In the genomic region with DNA sequence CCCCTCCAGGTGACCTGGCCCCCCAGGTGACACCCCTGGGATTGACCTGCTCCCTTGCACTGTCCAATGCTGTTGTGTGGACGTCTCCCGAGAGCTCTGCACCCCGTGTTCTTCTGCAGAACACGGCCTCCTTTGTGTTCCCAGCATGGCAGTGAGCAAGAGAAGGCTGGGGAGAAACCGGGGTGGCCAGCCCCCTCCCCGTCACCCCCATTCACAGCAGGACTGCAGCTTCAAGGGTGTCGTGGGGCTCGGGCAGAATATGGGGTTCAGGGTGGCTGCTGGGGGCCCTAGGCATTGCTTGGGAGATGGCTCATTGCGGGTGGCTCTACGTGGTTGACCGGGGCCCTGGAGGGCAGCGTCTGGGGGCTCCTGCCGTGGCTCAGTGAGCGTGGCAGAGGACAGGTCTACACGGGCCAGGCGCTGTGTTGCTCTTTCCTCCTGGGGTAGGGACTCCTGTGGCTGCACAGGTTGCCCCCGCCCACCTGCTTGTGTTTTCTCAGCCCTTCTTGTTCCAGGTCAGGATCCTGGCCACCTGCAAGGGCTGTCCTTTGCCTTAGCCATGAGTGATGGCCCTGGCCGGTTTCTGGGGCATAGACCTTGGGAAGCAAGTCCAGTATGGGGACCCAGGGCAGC, we compare ENCODE assay signal across 1 cellular context.
A peak's percentile ranks its signal among the peaks of the same experiment; 100 is the strongest.
TF ChIP-seq lines count a peak whose summit lies in the region.

No MANE protein-coding gene starts in this region.

TF ChIP-seq in K562, 482 proteins besides CTCF, POLR2A, EP300 and RAD21:
- TF ChIP-seq HNRNPLL (IDR thresholded peaks at IDR 0.05; ENCODE audit: low read depth, low read length, poor library complexity, severe bottlenecking) (no peak), XRCC5 (IDR thresholded peaks at IDR 0.05; ENCODE audit: low read depth, low read length) (no peak), ZNF263 (CRISPR knock-in tag; IDR thresholded peaks at IDR 0.05; ENCODE audit: borderline replicate concordance) (no peak), RBM22 (IDR thresholded peaks at IDR 0.05; ENCODE audit: low read depth, low read length, poor library complexity, severe bottlenecking) (peak; percentile 7), PRMT5 (CRISPR knock-in tag; IDR thresholded peaks at IDR 0.05) (no peak), MIER1 (IDR thresholded peaks at IDR 0.05; ENCODE audit: low read depth) (no peak), DIDO1 (tag; IDR thresholded peaks at IDR 0.05; ENCODE audit: low read depth) (no peak), RBM39 (optimal IDR thresholded peaks at IDR 0.05; ENCODE audit: low read depth, low read length) (no peak), SAFB2 (IDR thresholded peaks at IDR 0.05; ENCODE audit: borderline replicate concordance, low read depth, low read length, severe bottlenecking) (no peak), ZSCAN29 (IDR thresholded peaks at IDR 0.05) (peak; percentile 20; the same call in 1 of the 2 replicates), MECOM (CRISPR knock-in tag; IDR thresholded peaks at IDR 0.05) (no peak), ILF3 (IDR thresholded peaks at IDR 0.05; ENCODE audit: borderline replicate concordance) (no peak), ELF1 (tag; IDR thresholded peaks at IDR 0.05) (no peak), TCF7 (IDR thresholded peaks at IDR 0.05; ENCODE audit: borderline replicate concordance) (no peak), POLR2G (IDR thresholded peaks at IDR 0.05; ENCODE audit: low read depth, low read length) (peak; percentile 75), ZNF707 (CRISPR knock-in tag; conservative IDR thresholded peaks at IDR 0.05) (no peak), NFE2L1 (tag; IDR thresholded peaks at IDR 0.05; ENCODE audit: borderline replicate concordance, low read depth) (no peak)
- TF ChIP-seq, protein P1, sequence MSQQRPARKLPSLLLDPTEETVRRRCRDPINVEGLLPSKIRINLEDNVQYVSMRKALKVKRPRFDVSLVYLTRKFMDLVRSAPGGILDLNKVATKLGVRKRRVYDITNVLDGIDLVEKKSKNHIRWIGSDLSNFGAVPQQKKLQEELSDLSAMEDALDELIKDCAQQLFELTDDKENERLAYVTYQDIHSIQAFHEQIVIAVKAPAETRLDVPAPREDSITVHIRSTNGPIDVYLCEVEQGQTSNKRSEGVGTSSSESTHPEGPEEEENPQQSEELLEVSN (IDR thresholded peaks at IDR 0.05; ENCODE audit: borderline replicate concordance in 1 of 2, extremely low read depth in 1 of 2, insufficient read depth in 1 of 2, insufficient read length in 1 of 2, low read depth in 1 of 2, low read length in 1 of 2, poor library complexity in 1 of 2, severe bottlenecking in 1 of 2) = no peak
- TF ChIP-seq, protein P2, sequence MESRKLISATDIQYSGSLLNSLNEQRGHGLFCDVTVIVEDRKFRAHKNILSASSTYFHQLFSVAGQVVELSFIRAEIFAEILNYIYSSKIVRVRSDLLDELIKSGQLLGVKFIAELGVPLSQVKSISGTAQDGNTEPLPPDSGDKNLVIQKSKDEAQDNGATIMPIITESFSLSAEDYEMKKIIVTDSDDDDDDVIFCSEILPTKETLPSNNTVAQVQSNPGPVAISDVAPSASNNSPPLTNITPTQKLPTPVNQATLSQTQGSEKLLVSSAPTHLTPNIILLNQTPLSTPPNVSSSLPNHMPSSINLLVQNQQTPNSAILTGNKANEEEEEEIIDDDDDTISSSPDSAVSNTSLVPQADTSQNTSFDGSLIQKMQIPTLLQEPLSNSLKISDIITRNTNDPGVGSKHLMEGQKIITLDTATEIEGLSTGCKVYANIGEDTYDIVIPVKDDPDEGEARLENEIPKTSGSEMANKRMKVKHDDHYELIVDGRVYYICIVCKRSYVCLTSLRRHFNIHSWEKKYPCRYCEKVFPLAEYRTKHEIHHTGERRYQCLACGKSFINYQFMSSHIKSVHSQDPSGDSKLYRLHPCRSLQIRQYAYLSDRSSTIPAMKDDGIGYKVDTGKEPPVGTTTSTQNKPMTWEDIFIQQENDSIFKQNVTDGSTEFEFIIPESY (CRISPR knock-in tag; IDR thresholded peaks at IDR 0.05) = no peak
- TF ChIP-seq, protein P3, sequence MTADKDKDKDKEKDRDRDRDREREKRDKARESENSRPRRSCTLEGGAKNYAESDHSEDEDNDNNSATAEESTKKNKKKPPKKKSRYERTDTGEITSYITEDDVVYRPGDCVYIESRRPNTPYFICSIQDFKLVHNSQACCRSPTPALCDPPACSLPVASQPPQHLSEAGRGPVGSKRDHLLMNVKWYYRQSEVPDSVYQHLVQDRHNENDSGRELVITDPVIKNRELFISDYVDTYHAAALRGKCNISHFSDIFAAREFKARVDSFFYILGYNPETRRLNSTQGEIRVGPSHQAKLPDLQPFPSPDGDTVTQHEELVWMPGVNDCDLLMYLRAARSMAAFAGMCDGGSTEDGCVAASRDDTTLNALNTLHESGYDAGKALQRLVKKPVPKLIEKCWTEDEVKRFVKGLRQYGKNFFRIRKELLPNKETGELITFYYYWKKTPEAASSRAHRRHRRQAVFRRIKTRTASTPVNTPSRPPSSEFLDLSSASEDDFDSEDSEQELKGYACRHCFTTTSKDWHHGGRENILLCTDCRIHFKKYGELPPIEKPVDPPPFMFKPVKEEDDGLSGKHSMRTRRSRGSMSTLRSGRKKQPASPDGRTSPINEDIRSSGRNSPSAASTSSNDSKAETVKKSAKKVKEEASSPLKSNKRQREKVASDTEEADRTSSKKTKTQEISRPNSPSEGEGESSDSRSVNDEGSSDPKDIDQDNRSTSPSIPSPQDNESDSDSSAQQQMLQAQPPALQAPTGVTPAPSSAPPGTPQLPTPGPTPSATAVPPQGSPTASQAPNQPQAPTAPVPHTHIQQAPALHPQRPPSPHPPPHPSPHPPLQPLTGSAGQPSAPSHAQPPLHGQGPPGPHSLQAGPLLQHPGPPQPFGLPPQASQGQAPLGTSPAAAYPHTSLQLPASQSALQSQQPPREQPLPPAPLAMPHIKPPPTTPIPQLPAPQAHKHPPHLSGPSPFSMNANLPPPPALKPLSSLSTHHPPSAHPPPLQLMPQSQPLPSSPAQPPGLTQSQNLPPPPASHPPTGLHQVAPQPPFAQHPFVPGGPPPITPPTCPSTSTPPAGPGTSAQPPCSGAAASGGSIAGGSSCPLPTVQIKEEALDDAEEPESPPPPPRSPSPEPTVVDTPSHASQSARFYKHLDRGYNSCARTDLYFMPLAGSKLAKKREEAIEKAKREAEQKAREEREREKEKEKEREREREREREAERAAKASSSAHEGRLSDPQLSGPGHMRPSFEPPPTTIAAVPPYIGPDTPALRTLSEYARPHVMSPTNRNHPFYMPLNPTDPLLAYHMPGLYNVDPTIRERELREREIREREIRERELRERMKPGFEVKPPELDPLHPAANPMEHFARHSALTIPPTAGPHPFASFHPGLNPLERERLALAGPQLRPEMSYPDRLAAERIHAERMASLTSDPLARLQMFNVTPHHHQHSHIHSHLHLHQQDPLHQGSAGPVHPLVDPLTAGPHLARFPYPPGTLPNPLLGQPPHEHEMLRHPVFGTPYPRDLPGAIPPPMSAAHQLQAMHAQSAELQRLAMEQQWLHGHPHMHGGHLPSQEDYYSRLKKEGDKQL (CRISPR knock-in tag; IDR thresholded peaks at IDR 0.05; ENCODE audit: borderline replicate concordance) = no peak
- TF ChIP-seq, protein P4, sequence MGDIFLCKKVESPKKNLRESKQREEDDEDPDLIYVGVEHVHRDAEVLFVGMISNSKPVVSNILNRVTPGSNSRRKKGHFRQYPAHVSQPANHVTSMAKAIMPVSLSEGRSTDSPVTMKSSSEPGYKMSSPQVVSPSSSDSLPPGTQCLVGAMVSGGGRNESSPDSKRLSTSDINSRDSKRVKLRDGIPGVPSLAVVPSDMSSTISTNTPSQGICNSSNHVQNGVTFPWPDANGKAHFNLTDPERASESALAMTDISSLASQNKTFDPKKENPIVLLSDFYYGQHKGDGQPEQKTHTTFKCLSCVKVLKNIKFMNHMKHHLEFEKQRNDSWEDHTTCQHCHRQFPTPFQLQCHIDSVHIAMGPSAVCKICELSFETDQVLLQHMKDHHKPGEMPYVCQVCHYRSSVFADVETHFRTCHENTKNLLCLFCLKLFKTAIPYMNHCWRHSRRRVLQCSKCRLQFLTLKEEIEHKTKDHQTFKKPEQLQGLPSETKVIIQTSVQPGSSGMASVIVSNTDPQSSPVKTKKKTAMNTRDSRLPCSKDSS (IDR thresholded peaks at IDR 0.05; ENCODE audit: low read depth, partially characterized antibody) = no peak
TF ChIP-seq in K562: peak in this region for 3.
